1 cellular context compared by ENCODE assay signal in the genomic region with DNA sequence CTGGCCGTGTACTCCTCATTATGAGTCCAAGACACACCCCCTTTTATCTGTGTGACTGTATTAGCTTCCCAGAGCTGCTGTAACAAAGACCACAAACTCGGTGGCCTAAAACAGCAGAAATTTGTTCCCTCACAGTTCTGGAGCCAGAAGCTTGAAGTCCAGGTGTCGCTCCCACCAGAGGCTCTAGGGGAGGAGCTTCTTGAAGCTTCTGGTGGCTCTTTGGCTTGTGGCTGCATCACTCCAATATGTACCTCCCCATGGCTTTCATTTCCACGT.
A peak's percentile ranks its signal among the peaks of the same experiment; 100 is the strongest.
TF ChIP-seq lines count a peak whose summit lies in the region.

No MANE protein-coding gene starts in this region.

TF ChIP-seq in K562, 482 proteins besides CTCF, POLR2A, EP300 and RAD21:
- TF ChIP-seq KAT2B (IDR thresholded peaks at IDR 0.05; ENCODE audit: low read depth, low read length) (no peak), ZNF12 (CRISPR knock-in tag; IDR thresholded peaks at IDR 0.05) (peak; percentile 94), SRSF1 (IDR thresholded peaks at IDR 0.05; ENCODE audit: low read depth, low read length) (no peak)
